In the genomic region with DNA sequence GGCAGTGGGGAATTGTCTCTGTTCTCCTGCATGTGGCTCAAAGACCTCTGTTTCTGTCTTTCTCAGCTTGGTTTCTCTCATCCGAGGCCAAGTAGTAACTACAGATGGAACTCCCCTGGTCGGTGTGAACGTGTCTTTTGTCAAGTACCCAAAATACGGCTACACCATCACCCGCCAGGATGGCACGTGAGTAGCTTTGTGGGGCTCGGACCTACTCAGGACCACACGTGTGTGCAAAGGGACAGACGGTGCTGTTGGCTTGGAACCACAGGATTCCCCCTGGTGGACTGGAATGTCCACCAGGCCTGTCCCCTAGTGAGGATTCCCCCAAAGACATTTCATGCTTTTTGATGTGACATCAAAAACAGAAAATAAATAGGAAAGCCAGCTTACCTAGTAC, we compare ENCODE assay signal across 33 cellular contexts.
"Had no signal": no experiment of that assay in that cellular context is flagged by ENCODE, and none has a peak within 500 bp of the region (broad histone marks: within the 10 kb centered on the region; RNA-seq: fewer than 3 reads in every experiment).

No MANE protein-coding gene starts in this region.

- FAIRE-seq: bronchial epithelial cell had no signal

- H3K27ac ChIP-seq: Peyer's patch, VCaP had no signal

- H3K27ac Mint-ChIP-seq: activated B cell treated with CpG ODN at 0.5 μM for 24 hours; activated CD4-positive, alpha-beta memory T cell treated with anti-CD3 and anti-CD28 coated beads for 36 hours; activated naive CD4-positive, alpha-beta T cell treated with anti-CD3 and anti-CD28 coated beads, Interleukin-2, amount 10 ng/mL, durations not matched to agents 7 days and 5 days; activated naive CD8-positive, alpha-beta T cell; activated naive CD8-positive, alpha-beta T cell treated with anti-CD3 and anti-CD28 coated beads, Interleukin-2, amount 50 U/mL, for 24 hours had no signal

- H3K36me3 ChIP-seq: Peyer's patch had no signal

- H3K4me1 Mint-ChIP-seq: activated B cell treated with CpG ODN at 0.5 μM for 24 hours; activated naive CD4-positive, alpha-beta T cell treated with anti-CD3 and anti-CD28 coated beads, Interleukin-2, amount 10 ng/mL, durations not matched to agents 7 days and 5 days; activated naive CD8-positive, alpha-beta T cell treated with anti-CD3 and anti-CD28 coated beads, Interleukin-2, amount 50 U/mL, for 24 hours had no signal

- H3K9me3 ChIP-seq: Peyer's patch had no signal

- ATAC-seq: activated naive CD8-positive, alpha-beta T cell treated with anti-CD3 and anti-CD28 coated beads, Interleukin-2, amount 50 U/mL, for 24 hours; PC-3 had no signal

- H3K36me3 Mint-ChIP-seq: activated CD4-positive, alpha-beta memory T cell treated with anti-CD3 and anti-CD28 coated beads for 36 hours; activated naive CD4-positive, alpha-beta T cell treated with anti-CD3 and anti-CD28 coated beads, Interleukin-2, amount 10 ng/mL, durations not matched to agents 7 days and 5 days; activated naive CD8-positive, alpha-beta T cell had no signal

- H3K4me3 Mint-ChIP-seq: activated B cell treated with CpG ODN at 0.5 μM for 24 hours; activated CD4-positive, alpha-beta memory T cell treated with anti-CD3 and anti-CD28 coated beads for 36 hours; activated naive CD4-positive, alpha-beta T cell treated with anti-CD3 and anti-CD28 coated beads, Interleukin-2, amount 10 ng/mL, durations not matched to agents 7 days and 5 days; activated naive CD8-positive, alpha-beta T cell; activated naive CD8-positive, alpha-beta T cell treated with anti-CD3 and anti-CD28 coated beads, Interleukin-2, amount 50 U/mL, for 24 hours; brain had no signal

- H3K27me3 Mint-ChIP-seq: activated naive CD4-positive, alpha-beta T cell treated with anti-CD3 and anti-CD28 coated beads, Interleukin-2, amount 10 ng/mL, durations not matched to agents 7 days and 5 days; activated naive CD8-positive, alpha-beta T cell had no signal

- H3K4me1 ChIP-seq: Peyer's patch had no signal

- DNase-seq: activated B cell treated with CpG ODN at 0.5 μM for 24 hours; activated CD4-positive, alpha-beta memory T cell treated with anti-CD3 and anti-CD28 coated beads for 36 hours; activated CD4-positive, alpha-beta T cell treated with anti-CD3 and anti-CD28 coated beads for 4 hours; activated CD4-positive, alpha-beta T cell treated with anti-CD3 and anti-CD28 coated beads, Interleukin-2, amount 50 U/mL, for 1 hour; activated CD4-positive, CD25-positive, alpha-beta regulatory T cell treated with anti-CD3 and anti-CD28 coated beads, Interleukin-2, amount 50 U/mL, for 72 hours; activated CD8-positive, alpha-beta memory T cell treated with anti-CD3 and anti-CD28 coated beads, Interleukin-2, amount 50 U/mL, for 48 hours; activated effector memory CD4-positive, alpha-beta T cell treated with Interleukin-2 at 50 U/mL for 16 hours; activated naive CD4-positive, alpha-beta T cell treated with anti-CD3 and anti-CD28 coated beads, Interleukin-2, amount 10 ng/mL, durations not matched to agents 7 days and 5 days; activated naive CD8-positive, alpha-beta T cell treated with anti-CD3 and anti-CD28 coated beads, Interleukin-2, amount 50 U/mL, for 24 hours; activated T-cell treated with anti-CD3 and anti-CD28 coated beads, Interleukin-2, amount 50 U/mL, for 48 hours; anterior cingulate cortex; caudate nucleus; MM.1S; MV-4-11; NCI-H1092; NCI-H1436 treated with DMSO at 0.1 percent for 48 hours; NCI-H187; NCI-H2029 treated with DMSO at 0.1 percent for 48 hours; NCI-H2171; NCI-H510A; NCI-H526; NK-92 treated with Interleukin-12 subunit alpha and Interleukin-12 subunit beta, amount 100 ng/mL, for 24 hours; PC-3; Peyer's patch; RPMI8226; SW 1271; T-helper 1 cell; T-helper 2 cell; T-helper 9 cell had no signal

- H3K27me3 ChIP-seq: Peyer's patch had no signal

- H3K9me3 Mint-ChIP-seq: activated B cell treated with CpG ODN at 0.5 μM for 24 hours; activated CD4-positive, alpha-beta memory T cell treated with anti-CD3 and anti-CD28 coated beads for 36 hours; activated naive CD4-positive, alpha-beta T cell treated with anti-CD3 and anti-CD28 coated beads, Interleukin-2, amount 10 ng/mL, durations not matched to agents 7 days and 5 days; activated naive CD8-positive, alpha-beta T cell treated with anti-CD3 and anti-CD28 coated beads, Interleukin-2, amount 50 U/mL, for 24 hours; brain had no signal

- H3K4me3 ChIP-seq: Peyer's patch had no signal
